20 cellular contexts compared by ENCODE assay signal in the genomic region with DNA sequence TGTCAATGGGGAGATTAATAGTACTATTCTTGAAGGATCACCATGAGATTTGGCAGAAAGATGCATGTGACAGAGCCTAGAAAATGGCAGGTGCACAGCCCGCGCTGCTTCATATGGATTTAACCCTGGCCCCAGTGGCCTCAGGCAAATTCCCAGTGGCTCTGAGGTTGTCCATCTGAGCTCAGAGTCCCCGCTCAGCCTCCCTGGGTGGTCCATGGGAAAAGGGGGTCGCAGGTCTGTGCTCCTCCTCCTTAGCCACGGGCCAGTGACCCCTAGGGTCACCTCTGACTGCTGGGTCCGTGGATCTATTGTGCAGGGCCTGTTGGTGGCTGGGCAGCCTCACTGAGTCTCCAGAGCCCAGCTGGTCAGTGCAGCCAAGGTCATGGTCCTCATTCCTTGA.
A peak's percentile ranks its signal among the peaks of the same experiment; 100 is the strongest.
DNase-seq lines count a peak whose midpoint lies in the region; FAIRE-seq and TF ChIP-seq lines count a peak whose summit lies in the region.
"Had no signal": no experiment of that assay in that cellular context is flagged by ENCODE, and none has a peak within 500 bp of the region (broad histone marks: within the 10 kb centered on the region; RNA-seq: fewer than 3 reads in every experiment).

No MANE protein-coding gene starts in this region.

- H3K27me3 Mint-ChIP-seq in neural progenitor cell (ENCODE audit: insufficient read depth, low read depth), result peaks cover 10% of the 10 kb centered on the region
- H3K27me3 Mint-ChIP-seq: B cell, IgD-negative memory B cell had no signal

- peak overlapping the region; percentile 47 for H3K27ac Mint-ChIP-seq in neural progenitor cell
- H3K27ac Mint-ChIP-seq: B cell; CD8-positive, alpha-beta T cell; GM23338; HFFc6; IgD-negative memory B cell had no signal

- H2AK5ac ChIP-seq in H1 (ENCODE audit: low read depth, low read length), result no peak overlapping the region

- no peak overlapping the region for H3K4ac ChIP-seq in H1 (replicated peaks; ENCODE audit: insufficient read length, low read depth, low read length)

- H3K56ac ChIP-seq in H1 (replicated peaks; ENCODE audit: insufficient read length, low read depth, low read length), result no peak overlapping the region

- H3K23me2 ChIP-seq in H1 (ENCODE audit: low read depth, low read length), result peaks cover 4% of the 10 kb centered on the region; the same call in 1 of the 2 replicates

- H3K4me2 ChIP-seq in OCI-LY1 (ENCODE audit: low read length) (no peak overlapping the region; the same call in 1 of the 2 replicates), H1 (ENCODE audit: insufficient read depth in 1 of 2, low read depth in 2 of 2, low read length in 2 of 2) (no peak overlapping the region), neural progenitor cell (no peak overlapping the region)
- H3K4me2 ChIP-seq: GM23338 had no signal

- no peak overlapping the region; the same call in 1 of the 2 replicates for H3K9ac ChIP-seq in OCI-LY1 (ENCODE audit: low read length)
- no peak overlapping the region for H3K9ac ChIP-seq in H1 (replicated peaks in 1 of 4; ENCODE audit: extremely low read depth in 1 of 4, low read depth in 3 of 4, low read length in 3 of 4)
- H3K9ac ChIP-seq in neural progenitor cell, result no peak overlapping the region
- H3K9ac ChIP-seq: BLaER1 treated with 17β-estradiol and CSF1 and Interleukin-3, amounts not matched to agents 10 nM and 100 nM had no signal

- no peak overlapping the region for H2BK5ac ChIP-seq in H1 (ENCODE audit: low read depth, low read length)

- DNase-seq in H1 (ENCODE audit: low read depth in 1 of 2, low spot score in 2 of 2), result no peak
- DNase-seq in neural progenitor cell (ENCODE audit: low spot score), result peak; percentile 42
- no peak for DNase-seq in NCI-H69 (lab: John Stamatoyannopoulos, UW)
- DNase-seq in vagina (ENCODE audit: extremely low spot score in 2 of 2), result no peak
- DNase-seq in activated CD4-positive, alpha-beta T cell treated with anti-CD3 and anti-CD28 coated beads for 1 hour, result no peak
- no peak for DNase-seq in NCI-H2107 (lab: John Stamatoyannopoulos, UW)
- DNase-seq: Calu3; CD8-positive, alpha-beta T cell; DND-41; EL; H7; HFFc6 had no signal

- POLR2A ChIA-PET in H1 (lab: Charles Lee; ENCODE audit: partially characterized antibody), result interaction anchor here (1.1 kb wide), 1 partner anchor 39 kb away, joined by 3 read pairs; no protein-coding TSS in a partner anchor

- H3K18ac ChIP-seq in H1 (ENCODE audit: extremely low read depth, low read length), result no peak overlapping the region

- H3K4me3 Mint-ChIP-seq in neural progenitor cell, result no peak overlapping the region
- H3K4me3 Mint-ChIP-seq: B cell; CD8-positive, alpha-beta T cell; GM23338; HFFc6 had no signal

- TF ChIP-seq POLR2A in H1 (IDR thresholded peaks at IDR 0.05; ENCODE audit: control extremely low read depth in 1 of 2, low read depth in 2 of 2, low read length in 2 of 2) (no peak), vagina (IDR thresholded peaks at IDR 0.05) (no peak)

- no peak for FAIRE-seq in H1 (lab: Jason Lieb, UNC)
- FAIRE-seq: GM12878, GM19239, HTR-8/SVneo had no signal

- no peaks in the 10 kb centered on the region for H3K9me3 ChIP-seq in OCI-LY1 (ENCODE audit: low read length)
- H3K9me3 ChIP-seq in H1 (ENCODE audit: insufficient read depth in 2 of 2, low read depth in 1 of 2, low read length in 1 of 2), result no peaks in the 10 kb centered on the region
- H3K9me3 ChIP-seq in neural progenitor cell (ENCODE audit: low read depth), result no peaks in the 10 kb centered on the region
- no peaks in the 10 kb centered on the region for H3K9me3 ChIP-seq in vagina
- H3K9me3 ChIP-seq: BLaER1 treated with 17β-estradiol and CSF1 and Interleukin-3, amounts not matched to agents 10 nM and 100 nM had no signal

- H3K4me1 Mint-ChIP-seq in neural progenitor cell, result peaks cover 30% of the 10 kb centered on the region

- WGBS in H1 (ENCODE audit: extremely low coverage in 1 of 2, insufficient coverage in 1 of 2, insufficient read length in 1 of 2, insufficient replicate concordance in 2 of 2, low coverage in 1 of 2, low lambda C conversion rate in 2 of 2, missing lambda C conversion rate in 1 of 2), 2 experiments, result 96% methylated on average over 6 of the region's 6 CpGs; no CpG with 5 or more reads in 1 of the 2 experiments

- no peak for TF ChIP-seq CTCF in OCI-LY1 (IDR thresholded peaks at IDR 0.05; ENCODE audit: low read length)
- TF ChIP-seq CTCF in H1 (IDR thresholded peaks at IDR 0.05; ENCODE audit: control extremely low read depth in 1 of 3, insufficient read depth in 1 of 3, low read depth in 1 of 3, low read length in 3 of 3), result no peak
- TF ChIP-seq CTCF in neural progenitor cell (IDR thresholded peaks at IDR 0.05), result no peak
- no peak for TF ChIP-seq CTCF in vagina (IDR thresholded peaks at IDR 0.05)

- H3K36me3 Mint-ChIP-seq in neural progenitor cell, result no peaks in the 10 kb centered on the region
- H3K36me3 Mint-ChIP-seq: CD8-positive, alpha-beta T cell; IgD-negative memory B cell had no signal

- H4K20me1 ChIP-seq in OCI-LY1 (ENCODE audit: insufficient read depth, low read length) (no peaks in the 10 kb centered on the region), H1 (replicated peaks in 1 of 2; ENCODE audit: control insufficient read depth in 1 of 2, insufficient read depth in 2 of 2, low read length in 2 of 2) (peaks cover 0 to 2% of the 10 kb centered on the region in 2 experiments), neural progenitor cell (ENCODE audit: low read depth) (no peaks in the 10 kb centered on the region)
- H4K20me1 ChIP-seq: BLaER1 treated with 17β-estradiol and CSF1 and Interleukin-3, amounts not matched to agents 10 nM and 100 nM had no signal

- H3K4me3 ChIP-seq in OCI-LY1 (ENCODE audit: low read depth, low read length, poor library complexity, severe bottlenecking) (no peak overlapping the region), H1 (ENCODE audit: extremely low read depth in 1 of 4, insufficient read depth in 2 of 4, low read depth in 3 of 4, low read length in 4 of 4) (no peak overlapping the region), neural progenitor cell (no peak overlapping the region), vagina (no peak overlapping the region)
- H3K4me3 ChIP-seq: BLaER1 treated with 17β-estradiol and CSF1 and Interleukin-3, amounts not matched to agents 10 nM and 100 nM; GM12878; GM23338 had no signal

- no peak overlapping the region for H2BK20ac ChIP-seq in H1 (ENCODE audit: low read length)

- intact Hi-C loops in vagina (cut with DNase I), result no loop called here

- TF ChIP-seq RAD21 in H1 (IDR thresholded peaks at IDR 0.05 in 1 of 2, conservative IDR thresholded peaks at IDR 0.05 in 1 of 2; ENCODE audit: low read depth in 2 of 2, low read length in 2 of 2), result no peak

- TF ChIP-seq EP300 in H1 (IDR thresholded peaks at IDR 0.05; ENCODE audit: borderline replicate concordance in 1 of 2, low read depth in 2 of 2, low read length in 2 of 2), result no peak

- no peak overlapping the region for H2BK120ac ChIP-seq in H1 (replicated peaks; ENCODE audit: low read depth, low read length)

- H3K4me1 ChIP-seq in OCI-LY1 (ENCODE audit: insufficient read depth, low read length, severe bottlenecking) (peaks cover 100% of the 10 kb centered on the region), H1 (replicated peaks in 1 of 4; ENCODE audit: control insufficient read depth in 3 of 4, insufficient read depth in 4 of 4, low read length in 3 of 4) (no peaks in the 10 kb centered on the region; a peak in 1 of 7 replicates), neural progenitor cell (peaks cover 8% of the 10 kb centered on the region), vagina (no peaks in the 10 kb centered on the region)

- no peak overlapping the region for H2AFZ ChIP-seq in OCI-LY1 (ENCODE audit: low read length)
- no peak overlapping the region for H2AFZ ChIP-seq in H1 (ENCODE audit: low read length)
- H2AFZ ChIP-seq in neural progenitor cell (replicated peaks), result no peak overlapping the region
- H2AFZ ChIP-seq: GM23338 had no signal

- peak overlapping the region; percentile 97 for H3K27ac ChIP-seq in OCI-LY1 (ENCODE audit: low read depth, low read length, poor library complexity, severe bottlenecking)
- no peak overlapping the region for H3K27ac ChIP-seq in H1 (ENCODE audit: low read depth, low read length)
- no peak overlapping the region for H3K27ac ChIP-seq in neural progenitor cell
- H3K27ac ChIP-seq in vagina, result no peak overlapping the region
- H3K27ac ChIP-seq: BLaER1 treated with 17β-estradiol and CSF1 and Interleukin-3, amounts not matched to agents 10 nM and 100 nM had no signal

- H2BK12ac ChIP-seq in H1 (ENCODE audit: low read depth, low read length), result no peak overlapping the region

- no peak overlapping the region for H4K8ac ChIP-seq in H1 (ENCODE audit: extremely low read depth, insufficient read depth, low read length)

- CTCF ChIA-PET in H1 (lab: Charles Lee; ENCODE audit: partially characterized antibody), result interaction anchor here (1.3 to 1.6 kb wide), 2 partner anchors 12 to 83 kb away, joined by 3 to 4 read pairs; no protein-coding TSS in a partner anchor

- no peaks in the 10 kb centered on the region for H3K9me2 ChIP-seq in OCI-LY1 (ENCODE audit: low read depth, low read length)

- H3K27me3 ChIP-seq in OCI-LY1 (ENCODE audit: insufficient read depth, low read length), result no peaks in the 10 kb centered on the region
- H3K27me3 ChIP-seq in H1 (replicated peaks in 1 of 4; ENCODE audit: control insufficient read depth in 3 of 4, extremely low read depth in 1 of 4, insufficient read depth in 3 of 4, low read length in 3 of 4), result no peaks in the 10 kb centered on the region
- no peaks in the 10 kb centered on the region for H3K27me3 ChIP-seq in neural progenitor cell
- no peaks in the 10 kb centered on the region for H3K27me3 ChIP-seq in vagina
- H3K27me3 ChIP-seq: BLaER1 treated with 17β-estradiol and CSF1 and Interleukin-3, amounts not matched to agents 10 nM and 100 nM had no signal

- H3K14ac ChIP-seq in H1 (ENCODE audit: insufficient read length), result no peak overlapping the region

- no peak overlapping the region for H4K91ac ChIP-seq in H1 (replicated peaks; ENCODE audit: insufficient read length, low read length)

- H3F3A ChIP-seq in OCI-LY1 (ENCODE audit: insufficient read depth, low read length) (no peaks in the 10 kb centered on the region), neural progenitor cell (ENCODE audit: low read depth) (no peaks in the 10 kb centered on the region)

- H3K9me3 Mint-ChIP-seq in neural progenitor cell, result no peaks in the 10 kb centered on the region
- H3K9me3 Mint-ChIP-seq: CD8-positive, alpha-beta T cell; GM23338; HFFc6; IgD-negative memory B cell had no signal

- H4K5ac ChIP-seq in H1 (ENCODE audit: insufficient read length, low read depth, low read length), result no peak overlapping the region

- H3K79me1 ChIP-seq in H1 (ENCODE audit: low read depth, low read length), result no peaks in the 10 kb centered on the region

- H3K79me2 ChIP-seq in OCI-LY1 (ENCODE audit: insufficient read depth, low read length) (no peaks in the 10 kb centered on the region), H1 (ENCODE audit: control insufficient read depth in 1 of 2, insufficient read depth in 2 of 2, low read length in 2 of 2) (no peaks in the 10 kb centered on the region), neural progenitor cell (ENCODE audit: low read depth) (no peaks in the 10 kb centered on the region)

- no peak overlapping the region for H3K23ac ChIP-seq in H1 (ENCODE audit: insufficient read length)

- H2BK15ac ChIP-seq in H1 (ENCODE audit: low read length), result peak overlapping the region; percentile 72; the same call in 1 of the 2 replicates

- peaks cover 17% of the 10 kb centered on the region; the same call in 1 of the 2 replicates for H3K36me3 ChIP-seq in OCI-LY1 (ENCODE audit: insufficient read depth, low read length)
- no peaks in the 10 kb centered on the region for H3K36me3 ChIP-seq in H1 (ENCODE audit: control insufficient read depth in 2 of 4, insufficient read depth in 4 of 4, low read length in 3 of 4)
- no peaks in the 10 kb centered on the region for H3K36me3 ChIP-seq in neural progenitor cell
- H3K36me3 ChIP-seq in vagina, result no peaks in the 10 kb centered on the region
- H3K36me3 ChIP-seq: BLaER1 treated with 17β-estradiol and CSF1 and Interleukin-3, amounts not matched to agents 10 nM and 100 nM had no signal
